ENCODE assay signal across 8 cellular contexts in the genomic region with DNA sequence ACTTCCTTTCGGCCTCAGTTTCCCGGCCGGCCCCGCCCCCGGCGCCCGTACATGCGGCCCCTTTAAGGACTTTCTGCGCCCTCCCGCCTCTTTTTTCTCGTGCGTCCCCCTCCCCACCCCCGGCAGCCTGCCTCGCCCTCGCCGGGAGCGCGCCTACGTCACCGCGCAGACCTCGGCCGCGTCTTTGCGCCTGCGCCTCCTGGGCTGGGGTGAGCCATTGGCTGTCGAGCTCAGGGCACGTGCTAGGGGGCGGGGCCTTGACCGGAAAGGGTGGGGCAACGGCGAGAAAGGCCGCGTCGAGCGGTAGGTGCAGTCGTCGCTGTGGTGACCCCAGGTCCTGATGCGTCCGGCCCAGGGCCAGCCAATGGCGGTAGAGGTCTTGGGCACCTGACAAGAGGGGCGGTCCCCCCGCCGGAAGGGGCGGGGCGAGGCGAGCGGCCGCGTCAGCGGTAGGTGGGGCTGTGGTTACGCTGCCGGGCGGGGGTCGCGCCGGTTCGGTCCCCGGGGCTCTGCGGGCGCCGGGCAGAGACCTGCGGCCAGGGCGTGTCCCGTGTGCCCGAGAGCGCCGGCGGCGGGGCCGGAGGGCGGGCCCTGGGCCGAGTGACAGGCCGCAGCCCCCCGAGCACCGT. TPM values are rescaled to one million over a fixed set of nuclear protein-coding genes. Genes with fewer than 3 reads are reported as not detected.
DNase-seq lines count a peak whose midpoint lies in the region; ATAC-seq and TF ChIP-seq lines count a peak whose summit lies in the region.

UVSSA (plus strand) TSS at position 428 of the 629 bp plus-strand sequence. CDS start 884 bp downstream, outside the sequence.

- TF ChIP-seq POLR2A in gastroesophageal sphincter (IDR thresholded peaks at IDR 0.05): peak; percentile 91 to 95

- 0% methylated on average over 4 of the region's 76 CpGs; no CpG with 5 or more reads in 1 of the 2 donors for WGBS in gastroesophageal sphincter (ENCODE audit: low coverage in 1 of 2), 2 donors

- TF ChIP-seq EP300 in gastroesophageal sphincter (IDR thresholded peaks at IDR 0.05): no peak

- H3K4me3 ChIP-seq in HFF-Myc (replicated peaks; ENCODE audit: low read depth, low read length) (peak within 1 kb of the TSS; percentile 80), gastroesophageal sphincter (peak within 1 kb of the TSS; percentile 58 to 94), neutrophil (ENCODE audit: low read depth in 1 of 2, low read length in 1 of 2) (peak within 1 kb of the TSS; percentile 86 to 91)

- H3K4me1 Mint-ChIP-seq in activated naive CD4-positive, alpha-beta T cell treated with anti-CD3 and anti-CD28 coated beads for 36 hours (ENCODE audit: low read depth): peaks cover 46% of the 10 kb centered on the region

- peak within 1 kb of the TSS; percentile 78 for H3K27ac Mint-ChIP-seq in activated naive CD4-positive, alpha-beta T cell treated with anti-CD3 and anti-CD28 coated beads for 36 hours

- H3K4me1 ChIP-seq in gastroesophageal sphincter (peaks cover 0 to 51% (median 25%) of the 10 kb centered on the region in 3 donors), neutrophil (ENCODE audit: control insufficient read depth in 1 of 2, insufficient read depth in 1 of 2, low read depth in 1 of 2, low read length in 1 of 2) (peaks cover 28 to 42% of the 10 kb centered on the region in 2 experiments)

- H3K36me3 ChIP-seq in gastroesophageal sphincter (peaks cover 0 to 14% of the 10 kb centered on the region in 2 donors), neutrophil (peaks cover 15% of the 10 kb centered on the region)

- DNase-seq in GM03348 (ENCODE audit: low spot score) (peak; percentile 100), HFF-Myc (ENCODE audit: extremely low read depth, low read depth) (peak; percentile 97), NAMALWA (ENCODE audit: low spot score) (peak; percentile 99), SK-N-DZ (ENCODE audit: low spot score) (peak; percentile 98), substantia nigra (lab: John Stamatoyannopoulos, UW) (peak; percentile 97 to 100 (median 100))
- peak; percentile 100 for DNase-seq in activated naive CD4-positive, alpha-beta T cell treated with anti-CD3 and anti-CD28 coated beads for 36 hours

- no peaks in the 10 kb centered on the region for H3K27me3 ChIP-seq in gastroesophageal sphincter
- H3K27me3 ChIP-seq in neutrophil: no peaks in the 10 kb centered on the region

- peak within 1 kb of the TSS; percentile 80 for H3K4me3 Mint-ChIP-seq in activated naive CD4-positive, alpha-beta T cell treated with anti-CD3 and anti-CD28 coated beads for 36 hours

- no peaks in the 10 kb centered on the region for H3K9me3 Mint-ChIP-seq in activated naive CD4-positive, alpha-beta T cell treated with anti-CD3 and anti-CD28 coated beads for 36 hours

- no peaks in the 10 kb centered on the region for H3K36me3 Mint-ChIP-seq in activated naive CD4-positive, alpha-beta T cell treated with anti-CD3 and anti-CD28 coated beads for 36 hours (ENCODE audit: low read depth)

- intact Hi-C loops in activated naive CD4-positive, alpha-beta T cell treated with anti-CD3 and anti-CD28 coated beads for 36 hours (cut with micrococcal nuclease): loop anchor here (1.0 to 10.0 kb wide), 11 partner anchors 10 to 673 kb away; partner anchors contain the start of genes ATP5ME, CTBP1, FGFRL1 and MAEA

- CTCF ChIA-PET in activated naive CD4-positive, alpha-beta T cell treated with anti-CD3 and anti-CD28 coated beads for 36 hours (lab: Charles Lee): interaction anchor here (0.6 to 1.9 kb wide), 7 partner anchors 10 to 216 kb away, joined by 3 to 5 read pairs (median 3); no protein-coding TSS in a partner anchor

- H3K27ac ChIP-seq in gastroesophageal sphincter (peak within 1 kb of the TSS; percentile 76 to 99 (median 98)), neutrophil (peak within 1 kb of the TSS; percentile 100), substantia nigra (ENCODE audit: low read depth, low read length, poor library complexity, severe bottlenecking) (peak within 1 kb of the TSS; percentile 89)

- H3K27me3 Mint-ChIP-seq in activated naive CD4-positive, alpha-beta T cell treated with anti-CD3 and anti-CD28 coated beads for 36 hours (ENCODE audit: low read depth): no peaks in the 10 kb centered on the region

- ATAC-seq in gastroesophageal sphincter: peak; percentile 96

- no peaks in the 10 kb centered on the region for H3K9me3 ChIP-seq in gastroesophageal sphincter
- no peaks in the 10 kb centered on the region for H3K9me3 ChIP-seq in neutrophil

- no peak for TF ChIP-seq CTCF in HFF-Myc (IDR thresholded peaks at IDR 0.05; ENCODE audit: low read depth, low read length, missing control alignments)
- TF ChIP-seq CTCF in gastroesophageal sphincter (IDR thresholded peaks at IDR 0.05): no peak
- peak; percentile 8 for TF ChIP-seq CTCF in neutrophil (IDR thresholded peaks at IDR 0.05)

RNA-seq across cellular contexts. Expression of gene UVSSA, which starts in this region (rescaled TPM):
- polyA plus RNA-seq in SK-N-DZ (2014; cell fraction: cytosol; rRNA removed): 2.6 and 3.3 TPM in 2 replicates
- 30.7 and 37.5 TPM in 2 replicates for polyA plus RNA-seq in SK-N-DZ (2014; cell fraction: nucleus; rRNA removed)
- 10 to 100 TPM; 20.0 to 24.3 TPM for total RNA-seq in activated naive CD4-positive, alpha-beta T cell treated with anti-CD3 and anti-CD28 coated beads for 36 hours
- 10 to 100 TPM in 2 of 4 donors, 1 to 10 TPM in 2; 3.1 to 24.1 (median 9.9) TPM for total RNA-seq in gastroesophageal sphincter

Comparison
In these comparisons a context has a peak if more than half of its experiments do, and no peak if none do; other contexts are left out.
1. Peak in every context shown above with its lines: DNase-seq, ATAC-seq, H3K4me3 ChIP-seq and H3K27ac ChIP-seq.